2 cellular contexts compared by ENCODE assay signal in genomic region chr19:48455908-48456562, GRCh38.
TF ChIP-seq lines count a peak whose summit lies in the region.

No MANE protein-coding gene starts in this region.

TF ChIP-seq in IMR-90, 13 proteins besides CTCF, POLR2A, EP300 and RAD21:
- TF ChIP-seq USF2 (IDR thresholded peaks at IDR 0.05; ENCODE audit: low read depth, low read length), result no peak
- TF ChIP-seq CHD1 (IDR thresholded peaks at IDR 0.05; ENCODE audit: low read depth, low read length), result no peak
- TF ChIP-seq CEBPB (IDR thresholded peaks at IDR 0.05; ENCODE audit: low read depth, low read length), result no peak
- no peak for TF ChIP-seq MAZ (IDR thresholded peaks at IDR 0.05; ENCODE audit: borderline replicate concordance, low read depth, low read length)
- no peak for TF ChIP-seq RFX5 (IDR thresholded peaks at IDR 0.05; ENCODE audit: low read depth, low read length)
- TF ChIP-seq FOS (IDR thresholded peaks at IDR 0.05; ENCODE audit: low read depth, low read length), result no peak
- TF ChIP-seq SMC3 (IDR thresholded peaks at IDR 0.05; ENCODE audit: low read depth, low read length), result no peak

TF ChIP-seq in K562, 482 proteins besides CTCF, POLR2A, EP300 and RAD21:
- TF ChIP-seq TAL1 (IDR thresholded peaks at IDR 0.05) (no peak), POLR2G (IDR thresholded peaks at IDR 0.05; ENCODE audit: low read depth, low read length) (peak; percentile 17; the same call in 1 of the 2 replicates), POLR2AphosphoS5 (IDR thresholded peaks at IDR 0.05; ENCODE audit: control insufficient read depth, insufficient read depth, low read depth, low read length) (0 out of 2 replicates have a peak, but pooled peaks have one; percentile 11), NR3C1 (CRISPR knock-in tag; IDR thresholded peaks at IDR 0.05) (no peak), OTX1 (CRISPR knock-in tag; IDR thresholded peaks at IDR 0.05) (no peak)
